Comparison of ENCODE assay signal across 7 cellular contexts in the genomic region with DNA sequence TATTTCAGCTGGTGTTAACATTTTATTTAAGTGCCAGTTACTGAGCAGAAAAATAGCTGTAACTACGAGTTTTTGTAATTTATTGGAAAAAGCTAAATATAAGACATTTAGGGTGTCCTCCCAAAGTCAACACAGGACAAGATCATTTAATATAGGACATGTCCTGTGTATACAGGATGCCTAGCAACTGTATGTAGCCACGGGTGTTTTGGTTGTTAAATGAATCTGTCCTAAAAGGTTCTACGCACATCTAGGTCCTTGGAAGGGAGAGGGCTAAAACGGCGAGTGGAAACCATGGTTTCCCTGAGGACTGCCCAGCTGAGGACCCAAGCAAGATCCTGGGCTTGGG. TPM values are rescaled to one million over a fixed set of nuclear protein-coding genes. Genes with fewer than 3 reads are reported as not detected.
DNase-seq lines count a peak whose midpoint lies in the region; ATAC-seq and TF ChIP-seq lines count a peak whose summit lies in the region.

No MANE protein-coding gene starts in this region.

- no peak for DNase-seq in mammary epithelial cell
- DNase-seq in activated CD4-positive, CD25-positive, alpha-beta regulatory T cell treated with anti-CD3 and anti-CD28 coated beads, Interleukin-2, amount 50 U/mL, for 72 hours: no peak
- no peak for DNase-seq in germinal center (ENCODE audit: low spot score)
- DNase-seq in Kasumi-1 (lab: John Stamatoyannopoulos, UW): no peak

- intact Hi-C loops in mammary epithelial cell (cut with micrococcal nuclease): loop anchor here (1.0 to 2.0 kb wide), 4 partner anchors 20 to 197 kb away; a partner anchor contains a TSS

- H3K79me2 ChIP-seq in mammary epithelial cell (ENCODE audit: insufficient read depth, low read length): peaks cover 27% of the 10 kb centered on the region

- ATAC-seq in GM19395 (IDR thresholded peaks at IDR 0.05; ENCODE audit: unreplicated experiment): peak; percentile 33

- H3K4me2 ChIP-seq in mammary epithelial cell (ENCODE audit: insufficient read depth, low read depth, low read length): peak overlapping the region; percentile 96

- H3K4me1 ChIP-seq in HUES6 (ENCODE audit: control insufficient read depth, insufficient read depth, low read length): peaks cover 11% of the 10 kb centered on the region; the same call in 1 of the 2 replicates
- peaks cover 13% of the 10 kb centered on the region for H3K4me1 ChIP-seq in mammary epithelial cell (ENCODE audit: insufficient read depth, low read length)
- no peaks in the 10 kb centered on the region for H3K4me1 ChIP-seq in mesodermal cell (ENCODE audit: control insufficient read depth, insufficient read depth, low read length, poor library complexity, severe bottlenecking)

- H3K9me3 ChIP-seq in HUES6 (ENCODE audit: control insufficient read depth, insufficient read depth, low read depth, low read length): no peaks in the 10 kb centered on the region
- no peaks in the 10 kb centered on the region for H3K9me3 ChIP-seq in mammary epithelial cell (replicated peaks; ENCODE audit: insufficient read depth, low read length)
- H3K9me3 ChIP-seq in mesodermal cell (ENCODE audit: control insufficient read depth, low read length): no peaks in the 10 kb centered on the region

- no peak for TF ChIP-seq CTCF in mammary epithelial cell (conservative IDR thresholded peaks at IDR 0.05 in 1 of 2, IDR thresholded peaks at IDR 0.05 in 1 of 2; ENCODE audit: extremely low read depth in 1 of 2, insufficient read depth in 1 of 2, low read depth in 1 of 2, low read length in 2 of 2)

- H3K9ac ChIP-seq in HUES6 (ENCODE audit: low read length) (peak overlapping the region; percentile 95), mammary epithelial cell (ENCODE audit: insufficient read depth, low read length) (peak overlapping the region; percentile 81)

- in situ Hi-C loops in mammary epithelial cell (cut with MboI; ENCODE audit: low sequenced_read_pairs in 2 of 2): no loop called here

- dilution Hi-C loops in mammary epithelial cell (cut with HindIII; ENCODE audit: low sequenced_read_pairs): no loop called here

- WGBS in mammary epithelial cell (ENCODE audit: low coverage, missing lambda C conversion rate): 1% methylated on average over 5 of the region's 5 CpGs
- WGBS in mesodermal cell (ENCODE audit: insufficient coverage in 2 of 2), 2 experiments: 45 to 57% methylated on average over 4 of the region's 5 CpGs

- H3K27ac ChIP-seq in HUES6 (ENCODE audit: low read depth, low read length) (peak overlapping the region; percentile 90), mammary epithelial cell (ENCODE audit: insufficient read depth, low read depth, low read length) (peak overlapping the region; percentile 84), mesodermal cell (ENCODE audit: low read depth, low read length, severe bottlenecking) (peak overlapping the region; percentile 80)

- no peaks in the 10 kb centered on the region for H3K27me3 ChIP-seq in HUES6 (ENCODE audit: control insufficient read depth, insufficient read depth, low read length)
- no peaks in the 10 kb centered on the region for H3K27me3 ChIP-seq in mammary epithelial cell (ENCODE audit: insufficient read depth, low read length)

- CTCF ChIA-PET in mammary epithelial cell (lab: Charles Lee; ENCODE audit: low non-redundant PET): no interaction called here

- H4K20me1 ChIP-seq in mammary epithelial cell (ENCODE audit: insufficient read depth, low read length): no peaks in the 10 kb centered on the region

- BruUV-seq in mammary epithelial cell (replicated peaks; lab: Mats Ljungman, UMichigan): TSS peak; percentile 95

- peaks cover 17% of the 10 kb centered on the region for H3K36me3 ChIP-seq in HUES6 (ENCODE audit: control insufficient read depth, insufficient read depth, low read length)
- peaks cover 3% of the 10 kb centered on the region for H3K36me3 ChIP-seq in mammary epithelial cell (ENCODE audit: insufficient read depth, low read length)
- H3K36me3 ChIP-seq in mesodermal cell (ENCODE audit: control insufficient read depth, insufficient read depth, low read length): peaks cover 25% of the 10 kb centered on the region

- H3K4me3 ChIP-seq in HUES6 (ENCODE audit: low read depth, low read length) (peak overlapping the region; percentile 87), mammary epithelial cell (replicated peaks in 1 of 3; ENCODE audit: insufficient read depth in 1 of 3, low read depth in 2 of 3, low read length in 3 of 3) (peak overlapping the region; percentile 76 to 84 (median 78)), mesodermal cell (ENCODE audit: extremely low read depth, insufficient read depth, low read length, poor library complexity, severe bottlenecking) (peak overlapping the region; percentile 68)

- H2AFZ ChIP-seq in mammary epithelial cell (ENCODE audit: low read depth, low read length): peak overlapping the region; percentile 88

RNA-seq across cellular contexts. Expression of a gene that starts 0.6 kb away (rescaled TPM):
- total RNA-seq in mammary epithelial cell: 10 to 100 TPM; 20.0 to 32.4 TPM
- 9.5 TPM for polyA plus RNA-seq in mammary epithelial cell
- 5.5 TPM for polyA minus RNA-seq in mammary epithelial cell
- 18.5 TPM for polyA plus RNA-seq in mesodermal cell (2013, experiment 1 of 2)
- polyA plus RNA-seq in mesodermal cell (2013, experiment 2 of 2): 17.4 TPM

RNA-seq across cellular contexts. Expression of a gene that starts 18.4 kb away (rescaled TPM):
- total RNA-seq in mammary epithelial cell: 1 to 10 TPM; 1.0 to 1.6 TPM
- polyA plus RNA-seq in mammary epithelial cell: 0.54 TPM
- not detected for polyA minus RNA-seq in mammary epithelial cell
- polyA plus RNA-seq in mesodermal cell (2013, experiment 1 of 2): 5.3 TPM
- polyA plus RNA-seq in mesodermal cell (2013, experiment 2 of 2): 3.5 TPM

RNA-seq across cellular contexts. Expression of a gene that starts 47.3 kb away (rescaled TPM):
- 1 to 10 TPM; 6.5 to 7.8 TPM for total RNA-seq in mammary epithelial cell
- 2.5 TPM for polyA plus RNA-seq in mammary epithelial cell
- polyA minus RNA-seq in mammary epithelial cell: 6.4 TPM
- 1.2 TPM for polyA plus RNA-seq in mesodermal cell (2013, experiment 1 of 2)
- polyA plus RNA-seq in mesodermal cell (2013, experiment 2 of 2): 1.8 TPM
